ENCODE assay signal across 1 cellular context in genomic region chr15:90901799-90902655, GRCh38.
TF ChIP-seq lines count a peak whose summit lies in the region.

No MANE protein-coding gene starts in this region.

TF ChIP-seq in HEK293, 187 proteins besides CTCF, POLR2A, EP300 and RAD21 (continued from another document and continues in another):
- TF ChIP-seq REST (tag by site-specific recombination; IDR thresholded peaks at IDR 0.05) = no peak
- peak; percentile 10; the same call in 1 of the 2 replicates for TF ChIP-seq ZNF24 (tag by site-specific recombination; IDR thresholded peaks at IDR 0.05)
- peak; percentile 40 for TF ChIP-seq SP2 (tag by site-specific recombination; IDR thresholded peaks at IDR 0.05)
- peak; percentile 88 for TF ChIP-seq ZBTB10 (tag by site-specific recombination; IDR thresholded peaks at IDR 0.05)
- TF ChIP-seq KLF17 (tag by site-specific recombination; IDR thresholded peaks at IDR 0.05) = peak; percentile 51; the same call in 1 of the 2 replicates
- TF ChIP-seq KLF16 (tag by site-specific recombination; IDR thresholded peaks at IDR 0.05) = no peak
- no peak for TF ChIP-seq ZBTB1 (tag by site-specific recombination; IDR thresholded peaks at IDR 0.05)
- TF ChIP-seq ZNF704 (tag by site-specific recombination; IDR thresholded peaks at IDR 0.05) = no peak
- TF ChIP-seq ZBTB8A (tag by site-specific recombination; IDR thresholded peaks at IDR 0.05) = peak; percentile 93
- TF ChIP-seq MZF1 (tag by site-specific recombination; IDR thresholded peaks at IDR 0.05; ENCODE audit: borderline replicate concordance) = peak; percentile 99
- peak; percentile 32; the same call in 1 of the 2 replicates for TF ChIP-seq ZNF664 (tag by site-specific recombination; IDR thresholded peaks at IDR 0.05)
- TF ChIP-seq ZBTB7A (tag by site-specific recombination; IDR thresholded peaks at IDR 0.05; ENCODE audit: low read depth) = peak; percentile 65; the same call in 1 of the 2 replicates
- TF ChIP-seq ZSCAN4 (tag by site-specific recombination; IDR thresholded peaks at IDR 0.05) = no peak
- peak; percentile 85 for TF ChIP-seq PRDM10 (tag by site-specific recombination; IDR thresholded peaks at IDR 0.05)
- TF ChIP-seq ZEB2 (tag by site-specific recombination; IDR thresholded peaks at IDR 0.05) = no peak; the same call in 1 of the 2 replicates
- no peak for TF ChIP-seq ZNF514 (tag by site-specific recombination; IDR thresholded peaks at IDR 0.05)
- no peak for TF ChIP-seq ZNF645 (tag by site-specific recombination; IDR thresholded peaks at IDR 0.05)
- TF ChIP-seq PBX3 (CRISPR knock-in tag; IDR thresholded peaks at IDR 0.05) = no peak
- 0 out of 2 replicates have a peak, but pooled peaks have one; percentile 11 for TF ChIP-seq ZNF449 (tag by site-specific recombination; IDR thresholded peaks at IDR 0.05)
- TF ChIP-seq SP7 (tag by site-specific recombination; IDR thresholded peaks at IDR 0.05) = peak; percentile 47; the same call in 1 of the 2 replicates
- TF ChIP-seq HOXD13 (CRISPR knock-in tag; IDR thresholded peaks at IDR 0.05; ENCODE audit: borderline replicate concordance) = no peak
- 0 out of 2 replicates have a peak, but pooled peaks have one; percentile 15 for TF ChIP-seq ZBTB44 (tag by site-specific recombination; IDR thresholded peaks at IDR 0.05)
- TF ChIP-seq ZNF341 (tag by site-specific recombination; IDR thresholded peaks at IDR 0.05; ENCODE audit: low read depth) = peak; percentile 45
- TF ChIP-seq ZNF501 (tag by site-specific recombination; IDR thresholded peaks at IDR 0.05) = peak; percentile 85
- TF ChIP-seq ZNF16 (tag by site-specific recombination; IDR thresholded peaks at IDR 0.05; ENCODE audit: low read depth) = no peak
- TF ChIP-seq ZNF629 (tag by site-specific recombination; IDR thresholded peaks at IDR 0.05) = peak; percentile 58
- peak; percentile 48; the same call in 1 of the 2 replicates for TF ChIP-seq BCL11A (tag by site-specific recombination; IDR thresholded peaks at IDR 0.05; ENCODE audit: low read depth)
- no peak for TF ChIP-seq SCRT1 (tag by site-specific recombination; IDR thresholded peaks at IDR 0.05; ENCODE audit: borderline replicate concordance)
- TF ChIP-seq ZFP37 (tag by site-specific recombination; IDR thresholded peaks at IDR 0.05) = peak; percentile 88
- TF ChIP-seq ZNF530 (tag by site-specific recombination; IDR thresholded peaks at IDR 0.05; ENCODE audit: low read depth) = 0 out of 2 replicates have a peak, but pooled peaks have one; percentile 10
- no peak for TF ChIP-seq ZNF223 (tag by site-specific recombination; IDR thresholded peaks at IDR 0.05)
- 0 out of 2 replicates have a peak, but pooled peaks have one; percentile 35 for TF ChIP-seq FEZF1 (tag by site-specific recombination; IDR thresholded peaks at IDR 0.05)
- no peak for TF ChIP-seq ZNF221 (tag by site-specific recombination; IDR thresholded peaks at IDR 0.05; ENCODE audit: borderline replicate concordance)
- no peak for TF ChIP-seq ZNF112 (tag by site-specific recombination; IDR thresholded peaks at IDR 0.05)
- no peak for TF ChIP-seq ZNF677 (tag by site-specific recombination; IDR thresholded peaks at IDR 0.05)
- TF ChIP-seq ZBTB20 (tag by site-specific recombination; IDR thresholded peaks at IDR 0.05) = peak; percentile 89
- no peak for TF ChIP-seq ZNF157 (tag by site-specific recombination; IDR thresholded peaks at IDR 0.05)
